26 cellular contexts compared by ENCODE assay signal in genomic region chr2:107027797-107028196, GRCh38.
DNase-seq lines count a peak whose midpoint lies in the region; ATAC-seq, FAIRE-seq and TF ChIP-seq lines count a peak whose summit lies in the region.
"Had no signal": no experiment of that assay in that cellular context is flagged by ENCODE, and none has a peak within 500 bp of the region (broad histone marks: within the 10 kb centered on the region; RNA-seq: fewer than 3 reads in every experiment).

No MANE protein-coding gene starts in this region.

- DNase-seq in HepG2 (ENCODE audit: low spot score) (no peak), right lobe of liver (no peak), K562 (ENCODE audit: extremely low read depth in 1 of 4, low spot score in 3 of 4) (no peak), skeletal muscle cell (ENCODE audit: low read depth) (peak; percentile 4), frontal cortex (ENCODE audit: low spot score in 2 of 2) (no peak), SHP77 treated with DMSO at 0.1 percent for 48 hours (lab: John Stamatoyannopoulos, UW) (no peak), cortex of kidney (lab: John Stamatoyannopoulos, UW) (no peak)
- DNase-seq: ACHN; AML-193; BE2C; CD4-positive, alpha-beta T cell; CD8-positive, alpha-beta memory T cell; DMS 273 treated with DMSO at 0.1 percent for 48 hours; DMS79; EL; GF-D8; HFFc6 had no signal

- POLR2A ChIA-PET in HepG2 (lab: Yijun Ruan, JAX) = no interaction called here
- POLR2A ChIA-PET in K562 (lab: Yijun Ruan, JAX) = no interaction called here

- TF ChIP-seq CTCF in HepG2 (CRISPR knock-in tag; IDR thresholded peaks at IDR 0.05) (no peak), right lobe of liver (IDR thresholded peaks at IDR 0.05) (no peak), K562 (IDR thresholded peaks at IDR 0.05 in 2 of 3, conservative IDR thresholded peaks at IDR 0.05 in 1 of 3; ENCODE audit: insufficient read depth in 2 of 3, low read depth in 1 of 3, low read length in 3 of 3) (no peak)

- BruUV-seq in HepG2 (replicated peaks; lab: Mats Ljungman, UMichigan) (no TSS peak), K562 (replicated peaks; lab: Mats Ljungman, UMichigan) (no TSS peak)

- TF ChIP-seq RAD21 in HepG2 (CRISPR knock-in tag; IDR thresholded peaks at IDR 0.05) = no peak
- TF ChIP-seq RAD21 in K562 (CRISPR knock-in tag; conservative IDR thresholded peaks at IDR 0.05 in 1 of 2, IDR thresholded peaks at IDR 0.05 in 1 of 2) = no peak

- CTCF ChIA-PET in HepG2 (lab: Yijun Ruan, JAX; ENCODE audit: low intra/inter-chr PET ratio, low total read pairs) = no interaction called here
- CTCF ChIA-PET in K562 (lab: Yijun Ruan, JAX; ENCODE audit: low intra/inter-chr PET ratio) = no interaction called here

- peaks cover 20% of the 10 kb centered on the region; the same call in 1 of the 2 replicates for H3K9me3 ChIP-seq in HepG2 (ENCODE audit: low read length)
- H3K9me3 ChIP-seq in right lobe of liver = no peaks in the 10 kb centered on the region
- no peaks in the 10 kb centered on the region for H3K9me3 ChIP-seq in K562 (replicated peaks; ENCODE audit: control insufficient read depth, insufficient read depth, low read depth, low read length)
- H3K9me3 ChIP-seq: BE2C had no signal

- H3K9me1 ChIP-seq in K562 (ENCODE audit: control insufficient read depth, insufficient read depth, low read length) = no peaks in the 10 kb centered on the region

- ATAC-seq in HepG2 (no peak), right lobe of liver (no peak), K562 (no peak)
- ATAC-seq: GM23338 had no signal

- H3K27me3 ChIP-seq in HepG2 (ENCODE audit: control insufficient read depth in 1 of 2, insufficient read depth in 2 of 2, low read length in 2 of 2) (no peaks in the 10 kb centered on the region), right lobe of liver (no peaks in the 10 kb centered on the region), K562 (ENCODE audit: control insufficient read depth in 2 of 2, insufficient read depth in 2 of 2, low read length in 2 of 2) (no peaks in the 10 kb centered on the region)
- H3K27me3 ChIP-seq: BE2C; BLaER1 treated with 17β-estradiol and CSF1 and Interleukin-3, amounts not matched to agents 10 nM and 100 nM had no signal

- H3K9ac ChIP-seq in HepG2 (ENCODE audit: insufficient read depth, low read depth, low read length) = no peak overlapping the region
- H3K9ac ChIP-seq in K562 (ENCODE audit: insufficient read depth in 1 of 2, low read depth in 2 of 2, low read length in 2 of 2) = no peak overlapping the region
- H3K9ac ChIP-seq: BLaER1 treated with 17β-estradiol and CSF1 and Interleukin-3, amounts not matched to agents 10 nM and 100 nM had no signal

- no peak overlapping the region for H2AFZ ChIP-seq in HepG2 (ENCODE audit: low read length)
- H2AFZ ChIP-seq in K562 (ENCODE audit: low read depth, low read length) = no peak overlapping the region
- H2AFZ ChIP-seq: GM23338 had no signal

- H3K4me3 ChIP-seq in HepG2 (replicated peaks in 1 of 3; ENCODE audit: insufficient read depth in 1 of 3, low read depth in 2 of 3, low read length in 3 of 3) (no peak overlapping the region), right lobe of liver (no peak overlapping the region), K562 (no peak overlapping the region), skeletal muscle cell (ENCODE audit: low read depth, low read length) (no peak overlapping the region)
- H3K4me3 ChIP-seq: BLaER1 treated with 17β-estradiol and CSF1 and Interleukin-3, amounts not matched to agents 10 nM and 100 nM; GM23338; HAP-1 had no signal

- H3K27ac ChIP-seq in HepG2 (ENCODE audit: extremely low read length, insufficient read depth, low read length) (no peak overlapping the region), right lobe of liver (no peak overlapping the region), K562 (ENCODE audit: extremely low read depth, low read depth, low read length) (no peak overlapping the region)
- H3K27ac ChIP-seq: 22Rv1; BLaER1 treated with 17β-estradiol and CSF1 and Interleukin-3, amounts not matched to agents 10 nM and 100 nM had no signal

- TF ChIP-seq EP300 in HepG2 (IDR thresholded peaks at IDR 0.05; ENCODE audit: low read depth in 2 of 2, low read length in 2 of 2) (no peak), HepG2 (CRISPR knock-in tag; IDR thresholded peaks at IDR 0.05; ENCODE audit: borderline replicate concordance) (no peak), K562 (IDR thresholded peaks at IDR 0.05; ENCODE audit: low read length) (no peak)

- H3K4me2 ChIP-seq in HepG2 (ENCODE audit: low read depth, low read length) = no peak overlapping the region
- H3K4me2 ChIP-seq in K562 (ENCODE audit: insufficient read depth, low read length) = no peak overlapping the region
- H3K4me2 ChIP-seq: BLaER1 treated with 17β-estradiol and CSF1 and Interleukin-3, amounts not matched to agents 10 nM and 100 nM; GM23338 had no signal

- FAIRE-seq in HepG2 (lab: Jason Lieb, UNC) (no peak), K562 (lab: Jason Lieb, UNC) (no peak), frontal cortex (lab: Jason Lieb, UNC) (no peak)
- FAIRE-seq: A204.1, D721Med, GM12891, GM18507, H54 had no signal

- H3K4me1 ChIP-seq in HepG2 (ENCODE audit: insufficient read depth, low read length) = no peaks in the 10 kb centered on the region
- no peaks in the 10 kb centered on the region for H3K4me1 ChIP-seq in right lobe of liver
- no peaks in the 10 kb centered on the region for H3K4me1 ChIP-seq in K562 (replicated peaks in 1 of 2; ENCODE audit: control insufficient read depth in 2 of 2, insufficient read depth in 2 of 2, low read length in 2 of 2)
- H3K4me1 ChIP-seq: BE2C, HAP-1 had no signal

- intact Hi-C loops in HepG2 (cut with micrococcal nuclease; ENCODE audit: unreplicated experiment) = no loop called here
- intact Hi-C loops in right lobe of liver (cut with DNase I) = no loop called here
- intact Hi-C loops in K562 (cut with micrococcal nuclease) = no loop called here

- no peaks in the 10 kb centered on the region for H3K36me3 ChIP-seq in HepG2 (replicated peaks in 1 of 2; ENCODE audit: control insufficient read depth in 1 of 2, insufficient read depth in 2 of 2, low read length in 2 of 2)
- H3K36me3 ChIP-seq in right lobe of liver = no peaks in the 10 kb centered on the region
- H3K36me3 ChIP-seq in K562 (ENCODE audit: control insufficient read depth, insufficient read depth, low read length) = no peaks in the 10 kb centered on the region
- H3K36me3 ChIP-seq: BE2C; BLaER1 treated with 17β-estradiol and CSF1 and Interleukin-3, amounts not matched to agents 10 nM and 100 nM; HAP-1 had no signal

- in situ Hi-C loops in HepG2 (cut with HindIII; ENCODE audit: extremely low pct_ligation_motif_present, low pct_unique_long_range_greater_than_20kb) = no loop called here
- in situ Hi-C loops in K562 (cut with MboI) = no loop called here

- TF ChIP-seq POLR2A in HepG2 (IDR thresholded peaks at IDR 0.05; ENCODE audit: insufficient read depth in 1 of 2, low read depth in 2 of 2, low read length in 2 of 2) = no peak
- TF ChIP-seq POLR2A in right lobe of liver (IDR thresholded peaks at IDR 0.05) = no peak
- TF ChIP-seq POLR2A in K562 (conservative IDR thresholded peaks at IDR 0.05) = no peak

- H3K79me2 ChIP-seq in HepG2 (ENCODE audit: insufficient read depth, low read length) (no peaks in the 10 kb centered on the region), K562 (ENCODE audit: control insufficient read depth, insufficient read depth, low read length) (no peaks in the 10 kb centered on the region)

- H4K20me1 ChIP-seq in HepG2 (ENCODE audit: insufficient read depth, low read length) (no peaks in the 10 kb centered on the region), K562 (replicated peaks; ENCODE audit: control insufficient read depth, insufficient read depth, low read length) (no peaks in the 10 kb centered on the region)
- H4K20me1 ChIP-seq: BLaER1 treated with 17β-estradiol and CSF1 and Interleukin-3, amounts not matched to agents 10 nM and 100 nM had no signal

TF ChIP-seq in HepG2, 621 proteins besides CTCF, POLR2A, EP300 and RAD21:
- TF ChIP-seq RFXAP (CRISPR knock-in tag; IDR thresholded peaks at IDR 0.05; ENCODE audit: borderline replicate concordance) (no peak), MAFF (IDR thresholded peaks at IDR 0.05; ENCODE audit: low read depth, low read length) (peak; percentile 95), MAFK (conservative IDR thresholded peaks at IDR 0.05 in 1 of 2, IDR thresholded peaks at IDR 0.05 in 1 of 2; ENCODE audit: low read length in 2 of 2) (peak; percentile 93 to 95)

TF ChIP-seq in K562, 482 proteins besides CTCF, POLR2A, EP300 and RAD21:
- TF ChIP-seq ZNF316 (IDR thresholded peaks at IDR 0.05) = peak; percentile 33; the same call in 1 of the 2 replicates
- TF ChIP-seq MAFK (IDR thresholded peaks at IDR 0.05; ENCODE audit: low read length) = peak; percentile 28; the same call in 1 of the 2 replicates
- TF ChIP-seq MAFG (tag; conservative IDR thresholded peaks at IDR 0.05) = peak; percentile 34; the same call in 1 of the 2 replicates
- peak; percentile 30; the same call in 1 of the 2 replicates for TF ChIP-seq C11orf30 (IDR thresholded peaks at IDR 0.05; ENCODE audit: low read depth)
- TF ChIP-seq, protein P1, sequence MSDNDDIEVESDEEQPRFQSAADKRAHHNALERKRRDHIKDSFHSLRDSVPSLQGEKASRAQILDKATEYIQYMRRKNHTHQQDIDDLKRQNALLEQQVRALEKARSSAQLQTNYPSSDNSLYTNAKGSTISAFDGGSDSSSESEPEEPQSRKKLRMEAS (CRISPR knock-in tag; IDR thresholded peaks at IDR 0.05) = no peak
- TF ChIP-seq MAFF (IDR thresholded peaks at IDR 0.05; ENCODE audit: low read length) = 0 out of 2 replicates have a peak, but pooled peaks have one; percentile 25

Comparison
In these comparisons a context has a peak if more than half of its experiments do, and no peak if none do; other contexts are left out.
1. Of the 241 proteins assayed by ChIP-seq in both HepG2 and K562: peak only in HepG2: none; only in K562: MAFG; in both: MAFF and MAFK; in neither: 238.